ENCODE assay signal across 23 cellular contexts in genomic region chr11:19869466-19869865, GRCh38.
DNase-seq lines count a peak whose midpoint lies in the region; TF ChIP-seq lines count a peak whose summit lies in the region.
"Had no signal": no experiment of that assay in that cellular context is flagged by ENCODE, and none has a peak within 500 bp of the region (broad histone marks: within the 10 kb centered on the region; RNA-seq: fewer than 3 reads in every experiment).

No MANE protein-coding gene starts in this region.

- BruUV-seq in MCF 10A (replicated peaks; lab: Mats Ljungman, UMichigan): no TSS peak

- peaks cover 14% of the 10 kb centered on the region for H3K4me1 Mint-ChIP-seq in MCF 10A (ENCODE audit: insufficient read depth, unreplicated experiment)
- H3K4me1 Mint-ChIP-seq: naive thymus-derived CD8-positive, alpha-beta T cell had no signal

- intact Hi-C loops in breast epithelium (cut with DNase I; ENCODE audit: low total_unique reads) (no loop called here), MCF 10A (cut with micrococcal nuclease) (no loop called here), uterus (cut with DNase I; ENCODE audit: low total_unique reads) (no loop called here)

- H3K36me3 ChIP-seq in breast epithelium: no peaks in the 10 kb centered on the region
- peaks cover 77% of the 10 kb centered on the region for H3K36me3 ChIP-seq in skeletal muscle satellite cell (ENCODE audit: insufficient read depth, low read length)
- H3K36me3 ChIP-seq in uterus: no peaks in the 10 kb centered on the region
- H3K36me3 ChIP-seq in MG63: peaks cover 67% of the 10 kb centered on the region
- H3K36me3 ChIP-seq: BE2C, esophagus squamous epithelium, right lobe of liver had no signal

- TF ChIP-seq POLR2A in breast epithelium (IDR thresholded peaks at IDR 0.05): no peak
- no peak for TF ChIP-seq POLR2A in uterus (IDR thresholded peaks at IDR 0.05)

- H3K36me3 Mint-ChIP-seq in MCF 10A (ENCODE audit: insufficient read depth, unreplicated experiment): peaks cover 13% of the 10 kb centered on the region
- H3K36me3 Mint-ChIP-seq: naive thymus-derived CD8-positive, alpha-beta T cell had no signal

- H3K9ac ChIP-seq in skeletal muscle satellite cell (ENCODE audit: low read depth, low read length): peak overlapping the region; percentile 7

- H3K4me1 ChIP-seq in breast epithelium: peaks cover 0 to 12% of the 10 kb centered on the region in 2 donors
- H3K4me1 ChIP-seq in skeletal muscle satellite cell (ENCODE audit: control insufficient read depth, insufficient read depth, low read length): peaks cover 34% of the 10 kb centered on the region
- no peaks in the 10 kb centered on the region for H3K4me1 ChIP-seq in uterus
- H3K4me1 ChIP-seq: A549, BE2C, Caco-2 had no signal

- DNase-seq in breast epithelium (ENCODE audit: low spot score in 2 of 2) (no peak), MCF 10A (ENCODE audit: unreplicated experiment) (no peak), NCI-H2107 (lab: John Stamatoyannopoulos, UW) (peak; percentile 61), NCI-H774 (lab: John Stamatoyannopoulos, UW) (peak; percentile 51), mucosa of gallbladder (ENCODE audit: low spot score) (no peak), uterus (no peak), MG63 (no peak)
- DNase-seq: activated CD8-positive, alpha-beta T cell treated with anti-CD3 and anti-CD28 coated beads, Interleukin-2, amount 10 ng/mL, durations not matched to agents 7 days and 5 days; activated naive CD4-positive, alpha-beta T cell; activated T-cell treated with anti-CD3 and anti-CD28 coated beads, Interleukin-2, amount 50 U/mL, for 24 hours; BE2C; Caco-2; central memory CD4-positive, alpha-beta T cell; effector CD8-positive, alpha-beta T cell; esophagus squamous epithelium; mesenchymal stem cell; naive thymus-derived CD8-positive, alpha-beta T cell; NCI-H1694 treated with DMSO at 0.1 percent for 48 hours; right lobe of liver; RPMI8226 had no signal

- H3K4me3 ChIP-seq in breast epithelium (no peak overlapping the region), skeletal muscle satellite cell (ENCODE audit: low read length) (no peak overlapping the region), uterus (no peak overlapping the region), MG63 (no peak overlapping the region)
- H3K4me3 ChIP-seq: A549, esophagus squamous epithelium, right lobe of liver, thoracic aorta had no signal

- H3K9me3 ChIP-seq in breast epithelium (no peaks in the 10 kb centered on the region), skeletal muscle satellite cell (replicated peaks; ENCODE audit: low read length) (no peaks in the 10 kb centered on the region), uterus (no peaks in the 10 kb centered on the region), MG63 (no peaks in the 10 kb centered on the region)
- H3K9me3 ChIP-seq: A549, BE2C, Caco-2, esophagus squamous epithelium, right lobe of liver, thoracic aorta had no signal

- no peaks in the 10 kb centered on the region for H3K27me3 ChIP-seq in breast epithelium
- no peaks in the 10 kb centered on the region for H3K27me3 ChIP-seq in skeletal muscle satellite cell (ENCODE audit: control insufficient read depth, insufficient read depth, low read length)
- H3K27me3 ChIP-seq in uterus: no peaks in the 10 kb centered on the region
- H3K27me3 ChIP-seq in MG63: no peaks in the 10 kb centered on the region
- H3K27me3 ChIP-seq: BE2C, esophagus squamous epithelium, right lobe of liver had no signal

- POLR2A ChIA-PET in MCF 10A (lab: Yijun Ruan, JAX): interaction anchor here (0.6 to 1.6 kb wide), 5 partner anchors 27 to 494 kb away, joined by 3 to 4 read pairs (median 3); partner anchors contain the start of gene HTATIP2

- CTCF ChIA-PET in MCF 10A (lab: Yijun Ruan, JAX): interaction anchor here (0.7 to 1.6 kb wide), 2 partner anchors 127 to 307 kb away, joined by 5 to 6 read pairs; no protein-coding TSS in a partner anchor

- H3K27ac ChIP-seq in breast epithelium: peak overlapping the region; percentile 43 to 49
- H3K27ac ChIP-seq in uterus: no peak overlapping the region
- H3K27ac ChIP-seq: A549, esophagus squamous epithelium, right lobe of liver had no signal

- no peak for TF ChIP-seq CTCF in breast epithelium (IDR thresholded peaks at IDR 0.05)
- no peak for TF ChIP-seq CTCF in MCF 10A (IDR thresholded peaks at IDR 0.05; ENCODE audit: unreplicated experiment)
- no peak for TF ChIP-seq CTCF in uterus (IDR thresholded peaks at IDR 0.05)

- H3K4me2 ChIP-seq in skeletal muscle satellite cell (ENCODE audit: low read length): no peak overlapping the region
- H3K4me2 ChIP-seq: A549 had no signal

- H3K9me3 Mint-ChIP-seq in MCF 10A (ENCODE audit: unreplicated experiment): no peaks in the 10 kb centered on the region
- H3K9me3 Mint-ChIP-seq: activated T-cell treated with anti-CD3 and anti-CD28 coated beads, Interleukin-2, amount 50 U/mL, for 24 hours had no signal

- H3K27me3 Mint-ChIP-seq in MCF 10A (ENCODE audit: insufficient read depth, unreplicated experiment): no peaks in the 10 kb centered on the region
- H3K27me3 Mint-ChIP-seq: activated T-cell treated with anti-CD3 and anti-CD28 coated beads, Interleukin-2, amount 50 U/mL, for 24 hours had no signal

- H3K27ac Mint-ChIP-seq in MCF 10A (ENCODE audit: low read depth, unreplicated experiment): no peak overlapping the region
- H3K27ac Mint-ChIP-seq: activated CD8-positive, alpha-beta T cell treated with anti-CD3 and anti-CD28 coated beads, Interleukin-2, amount 10 ng/mL, durations not matched to agents 7 days and 5 days; activated T-cell treated with anti-CD3 and anti-CD28 coated beads, Interleukin-2, amount 50 U/mL, for 24 hours; naive thymus-derived CD8-positive, alpha-beta T cell had no signal

- no peak overlapping the region for H3K4me3 Mint-ChIP-seq in MCF 10A (ENCODE audit: unreplicated experiment)
- H3K4me3 Mint-ChIP-seq: activated CD8-positive, alpha-beta T cell treated with anti-CD3 and anti-CD28 coated beads, Interleukin-2, amount 10 ng/mL, durations not matched to agents 7 days and 5 days; activated T-cell treated with anti-CD3 and anti-CD28 coated beads, Interleukin-2, amount 50 U/mL, for 24 hours; naive thymus-derived CD8-positive, alpha-beta T cell had no signal

Comparison
In these comparisons a context has a peak if more than half of its experiments do, and no peak if none do; other contexts are left out.
1. DNase-seq: peak in NCI-H2107 (single experiment) and NCI-H774 (single experiment); none in breast epithelium (0 of 2), MCF 10A (single experiment), mucosa of gallbladder (single experiment), uterus (0 of 2) and MG63 (single experiment).
2. H3K27ac ChIP-seq: peak in breast epithelium (2 of 2); none in uterus (0 of 2).